Comparison of ENCODE assay signal across 8 cellular contexts in genomic region chr5:115543931-115544370, GRCh38. TPM values are rescaled to one million over a fixed set of nuclear protein-coding genes. Genes with fewer than 3 reads are reported as not detected.
DNase-seq lines count a peak whose midpoint lies in the region; ATAC-seq and TF ChIP-seq lines count a peak whose summit lies in the region.

No MANE protein-coding gene starts in this region.

- DNase-seq in activated CD8-positive, alpha-beta memory T cell treated with anti-CD3 and anti-CD28 coated beads for 1 hour (ENCODE audit: extremely low read depth in 1 of 2, low read depth in 1 of 2) = peak; percentile 1 to 8
- no peak for DNase-seq in activated CD8-positive, alpha-beta memory T cell treated with anti-CD3 and anti-CD28 coated beads for 24 hours
- DNase-seq in activated effector memory CD4-positive, alpha-beta T cell treated with anti-CD3 and anti-CD28 coated beads, Interleukin-2, amount 50 U/mL, for 16 hours = peak; percentile 83
- DNase-seq in foreskin fibroblast (no peak), neural crest cell (ENCODE audit: low read depth, low spot score) (peak; percentile 11)

- H3K9me3 ChIP-seq in OCI-LY3 (ENCODE audit: insufficient read depth, low read length) (0 out of 2 replicates have a peak, but pooled peaks cover 8% of the 10 kb centered on the region), subcutaneous abdominal adipose tissue (ENCODE audit: control insufficient read depth in 5 of 5, low read length in 5 of 5) (peaks cover 3 to 9% (median 5%) of the 10 kb centered on the region in 5 donors)

- H3K4me1 Mint-ChIP-seq in neural crest cell = peaks cover 44% of the 10 kb centered on the region

- peaks cover under 1% of the 10 kb centered on the region for H3K27me3 Mint-ChIP-seq in neural crest cell (ENCODE audit: low read depth)

- peaks cover 43% of the 10 kb centered on the region for H3K36me3 ChIP-seq in OCI-LY3 (replicated peaks; ENCODE audit: low read depth, low read length)
- H3K36me3 ChIP-seq in subcutaneous abdominal adipose tissue (ENCODE audit: control insufficient read depth in 5 of 5, insufficient read depth in 5 of 5, low read length in 5 of 5) = peaks cover 0 to 7% (median 0%) of the 10 kb centered on the region in 5 donors

- H4K20me1 ChIP-seq in OCI-LY3 (ENCODE audit: insufficient read depth, low read length) = peaks cover 48% of the 10 kb centered on the region

- peak overlapping the region; percentile 99 for H3K4me3 Mint-ChIP-seq in neural crest cell

- H3K27ac ChIP-seq in OCI-LY3 (ENCODE audit: low read length) = peak overlapping the region; percentile 81
- peak overlapping the region; percentile 98 for H3K27ac ChIP-seq in subcutaneous abdominal adipose tissue (ENCODE audit: low read depth, low read length)

- TF ChIP-seq CTCF in OCI-LY3 (IDR thresholded peaks at IDR 0.05; ENCODE audit: low read depth, low read length) (no peak), foreskin fibroblast (IDR thresholded peaks at IDR 0.05; ENCODE audit: low read depth, low read length) (no peak), neural crest cell (conservative IDR thresholded peaks at IDR 0.05) (no peak)

- H3K79me2 ChIP-seq in OCI-LY3 (ENCODE audit: low read length) = peaks cover 56% of the 10 kb centered on the region

- peak overlapping the region; percentile 99 for H3K27ac Mint-ChIP-seq in neural crest cell (ENCODE audit: unreplicated experiment)

- no peak overlapping the region for H2AFZ ChIP-seq in OCI-LY3 (ENCODE audit: low read depth, low read length)

- peaks cover 21% of the 10 kb centered on the region for H3K36me3 Mint-ChIP-seq in neural crest cell (ENCODE audit: low read depth)

- H3K4me1 ChIP-seq in OCI-LY3 (ENCODE audit: low read length) = peaks cover 37% of the 10 kb centered on the region
- peaks cover 0 to 52% (median 46%) of the 10 kb centered on the region in 5 donors for H3K4me1 ChIP-seq in subcutaneous abdominal adipose tissue (ENCODE audit: control insufficient read depth in 5 of 5, insufficient read depth in 5 of 5, low read length in 5 of 5)

- H3K4me3 ChIP-seq in OCI-LY3 (ENCODE audit: low read length) (peak overlapping the region; percentile 94), foreskin fibroblast (ENCODE audit: low read depth in 1 of 2, low read length in 2 of 2) (peak overlapping the region; percentile 72 to 78), subcutaneous abdominal adipose tissue (ENCODE audit: low read depth in 1 of 5, low read length in 5 of 5) (peak overlapping the region; percentile 70 to 96 (median 91))

- no peaks in the 10 kb centered on the region for H3K9me3 Mint-ChIP-seq in neural crest cell

- peak overlapping the region; percentile 99 for H3K4me2 ChIP-seq in OCI-LY3 (ENCODE audit: low read length)

- H3K9ac ChIP-seq in OCI-LY3 (ENCODE audit: low read length) (peak overlapping the region; percentile 78), subcutaneous abdominal adipose tissue (ENCODE audit: low read length in 5 of 5) (peak overlapping the region; percentile 60 to 95 (median 83))

- no peaks in the 10 kb centered on the region for H3K27me3 ChIP-seq in OCI-LY3 (ENCODE audit: low read depth, low read length)
- no peaks in the 10 kb centered on the region for H3K27me3 ChIP-seq in subcutaneous abdominal adipose tissue (ENCODE audit: control insufficient read depth in 5 of 5, insufficient read depth in 4 of 5, low read length in 5 of 5)

- peak; percentile 5 for ATAC-seq in HG02970 (IDR thresholded peaks at IDR 0.05; ENCODE audit: low FRiP score, unreplicated experiment)

RNA-seq across cellular contexts. Expression of gene FEM1C, which starts 0.6 kb away (rescaled TPM):
- 16.3 and 17.6 TPM in 2 replicates for total RNA-seq in neural crest cell

RNA-seq across cellular contexts. Expression of gene TICAM2, which starts 58.3 kb away (rescaled TPM):
- total RNA-seq in neural crest cell = 1.4 and 1.9 TPM in 2 replicates

Comparison
In these comparisons a context has a peak if more than half of its experiments do, and no peak if none do; other contexts are left out.
1. DNase-seq: peak in activated CD8-positive, alpha-beta memory T cell treated with anti-CD3 and anti-CD28 coated beads for 1 hour (2 of 2), activated effector memory CD4-positive, alpha-beta T cell treated with anti-CD3 and anti-CD28 coated beads, Interleukin-2, amount 50 U/mL, for 16 hours (single experiment) and neural crest cell (single experiment); none in activated CD8-positive, alpha-beta memory T cell treated with anti-CD3 and anti-CD28 coated beads for 24 hours (single experiment) and foreskin fibroblast (0 of 2).
2. Peak in every context shown above with its lines, with median percentiles within 50 percentile points of each other: H3K4me3 ChIP-seq.